Comparison of ENCODE assay signal across 29 cellular contexts in the genomic region with DNA sequence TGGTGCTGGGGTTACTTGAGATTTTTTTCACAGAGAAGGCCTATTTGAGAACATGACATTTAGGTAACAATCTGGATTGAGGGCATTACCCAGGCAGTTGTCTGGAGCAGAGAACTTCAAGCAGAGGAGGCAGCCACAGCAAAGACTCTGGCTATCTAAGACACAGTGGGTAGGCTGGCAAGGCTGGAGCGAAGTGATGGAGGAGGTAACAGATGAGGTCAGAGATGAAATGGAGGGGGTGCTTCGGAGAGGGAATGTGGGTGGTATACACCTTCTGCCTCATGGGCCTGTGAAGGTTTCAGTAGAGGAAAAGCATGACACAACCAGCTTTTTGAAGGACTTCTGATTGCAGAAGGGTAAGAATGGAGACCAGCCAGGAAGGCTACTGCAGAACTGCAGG.
DNase-seq lines count a peak whose midpoint lies in the region; TF ChIP-seq lines count a peak whose summit lies in the region.
"Had no signal": no experiment of that assay in that cellular context is flagged by ENCODE, and none has a peak within 500 bp of the region (broad histone marks: within the 10 kb centered on the region; RNA-seq: fewer than 3 reads in every experiment).

No MANE protein-coding gene starts in this region.

- 96% methylated on average over 2 of the region's 2 CpGs for WGBS in esophagus muscularis mucosa

- H3K27ac ChIP-seq in HEK293 (ENCODE audit: extremely low read depth, low read depth, low read length) (no peak overlapping the region), esophagus muscularis mucosa (replicated peaks in 1 of 4) (no peak overlapping the region), OCI-LY7 (ENCODE audit: low read depth, low read length, poor library complexity, severe bottlenecking) (no peak overlapping the region)
- H3K27ac ChIP-seq: 22Rv1; A549; BLaER1; BLaER1 treated with 17β-estradiol and CSF1 and Interleukin-3, amounts not matched to agents 10 nM and 100 nM; C4-2B had no signal

- no peaks in the 10 kb centered on the region for H4K20me1 ChIP-seq in OCI-LY7 (ENCODE audit: insufficient read depth, low read length)
- H4K20me1 ChIP-seq: BLaER1; BLaER1 treated with 17β-estradiol and CSF1 and Interleukin-3, amounts not matched to agents 10 nM and 100 nM had no signal

- CTCF ChIA-PET in HEK293 (lab: Yijun Ruan, JAX) (no interaction called here), OCI-LY7 (lab: Charles Lee; ENCODE audit: unreplicated experiment) (no interaction called here)

- H3K27me3 ChIP-seq in esophagus muscularis mucosa: peaks cover 0 to 29% (median 1%) of the 10 kb centered on the region in 4 donors

- POLR2A ChIA-PET in HEK293 (lab: Yijun Ruan, JAX): no interaction called here
- POLR2A ChIA-PET in OCI-LY7 (lab: Charles Lee): no interaction called here

- BruUV-seq in OCI-LY7 (replicated peaks; lab: Mats Ljungman, UMichigan): no TSS peak

- H3K4me2 ChIP-seq in OCI-LY7 (ENCODE audit: low read length): no peak overlapping the region
- H3K4me2 ChIP-seq: A549; BLaER1; BLaER1 treated with 17β-estradiol and CSF1 and Interleukin-3, amounts not matched to agents 10 nM and 100 nM had no signal

- no peak for TF ChIP-seq POLR2A in esophagus muscularis mucosa (IDR thresholded peaks at IDR 0.05; ENCODE audit: low read depth)

- no peak overlapping the region for H2AFZ ChIP-seq in OCI-LY7 (ENCODE audit: low read length)

- no peaks in the 10 kb centered on the region for H3K9me2 ChIP-seq in OCI-LY7 (ENCODE audit: insufficient read depth, low read length)

- DNase-seq in esophagus muscularis mucosa (ENCODE audit: extremely low spot score): peak; percentile 39
- DNase-seq in stimulated activated CD4-positive, alpha-beta T cell treated with anti-CD3 and anti-CD28 coated beads, Interleukin-12 subunit alpha, Interleukin-12 subunit beta, amount 100 ng/mL, for 4 hours: no peak
- DNase-seq in OCI-LY7 (ENCODE audit: low spot score): no peak
- DNase-seq: 8988T; ACHN; AML-193; BE2C; C1 segment of cervical spinal cord; Caco-2; Calu3; CD4-positive, alpha-beta memory T cell; CD4-positive, alpha-beta T cell; CD4-positive, CD25-positive, alpha-beta regulatory T cell; CD8-positive, alpha-beta memory T cell; CD8-positive, alpha-beta T cell; COR-L47; DMS 273 treated with DMSO at 0.1 percent for 48 hours; DMS153; DMS53; DMS79; DMS79 treated with DMSO at 0.1 percent for 48 hours; DND-41; EL had no signal

- TF ChIP-seq EP300 in esophagus muscularis mucosa (IDR thresholded peaks at IDR 0.05): no peak

- TF ChIP-seq CTCF in HEK293 (tag by site-specific recombination; IDR thresholded peaks at IDR 0.05): no peak
- TF ChIP-seq CTCF in esophagus muscularis mucosa (IDR thresholded peaks at IDR 0.05): no peak
- no peak for TF ChIP-seq CTCF in OCI-LY7 (conservative IDR thresholded peaks at IDR 0.05; ENCODE audit: low read length)

- H3K4me1 ChIP-seq in HEK293 (ENCODE audit: control insufficient read depth, insufficient read depth, low read length) (no peaks in the 10 kb centered on the region), esophagus muscularis mucosa (peaks cover 3 to 8% (median 7%) of the 10 kb centered on the region in 4 donors), OCI-LY7 (ENCODE audit: insufficient read depth, low read length, poor library complexity, severe bottlenecking) (no peaks in the 10 kb centered on the region)
- H3K4me1 ChIP-seq: A549; BE2C; BLaER1; BLaER1 treated with 17β-estradiol and CSF1 and Interleukin-3, amounts not matched to agents 10 nM and 100 nM; Caco-2 had no signal

- no peaks in the 10 kb centered on the region for H3K79me2 ChIP-seq in OCI-LY7 (ENCODE audit: insufficient read depth, low read depth, low read length)

- H3K36me3 ChIP-seq in HEK293 (ENCODE audit: control insufficient read depth in 2 of 2, insufficient read depth in 1 of 2, low read length in 2 of 2) (no peaks in the 10 kb centered on the region), esophagus muscularis mucosa (no peaks in the 10 kb centered on the region), OCI-LY7 (ENCODE audit: insufficient read depth, low read length) (no peaks in the 10 kb centered on the region)
- H3K36me3 ChIP-seq: BE2C; BLaER1; BLaER1 treated with 17β-estradiol and CSF1 and Interleukin-3, amounts not matched to agents 10 nM and 100 nM had no signal

- H3K4me3 ChIP-seq in HEK293 (ENCODE audit: low read depth, low read length) (no peak overlapping the region), esophagus muscularis mucosa (no peak overlapping the region), OCI-LY7 (ENCODE audit: low read depth, low read length, poor library complexity, severe bottlenecking) (no peak overlapping the region)
- H3K4me3 ChIP-seq: A549; BLaER1; BLaER1 treated with 17β-estradiol and CSF1 and Interleukin-3, amounts not matched to agents 10 nM and 100 nM had no signal

- H3K9me3 ChIP-seq in HEK293 (ENCODE audit: control insufficient read depth, insufficient read depth, low read depth, low read length): no peaks in the 10 kb centered on the region
- no peaks in the 10 kb centered on the region for H3K9me3 ChIP-seq in esophagus muscularis mucosa
- no peaks in the 10 kb centered on the region for H3K9me3 ChIP-seq in OCI-LY7 (ENCODE audit: low read length)
- H3K9me3 ChIP-seq: A549, BE2C, Caco-2 had no signal

- intact Hi-C loops in esophagus muscularis mucosa (cut with DNase I) (no loop called here), OCI-LY7 (cut with micrococcal nuclease; ENCODE audit: unreplicated experiment) (no loop called here)

TF ChIP-seq in HEK293, 187 proteins besides CTCF, POLR2A, EP300 and RAD21:
- TF ChIP-seq ZBTB11 (tag by site-specific recombination; conservative IDR thresholded peaks at IDR 0.05; ENCODE audit: low read depth): no peak
- TF ChIP-seq SP7 (tag by site-specific recombination; IDR thresholded peaks at IDR 0.05): no peak
- peak; percentile 57 for TF ChIP-seq EGR2 (tag by site-specific recombination; IDR thresholded peaks at IDR 0.05; ENCODE audit: low read depth)
- no peak for TF ChIP-seq ZNF558 (tag by site-specific recombination; IDR thresholded peaks at IDR 0.05)
- TF ChIP-seq ZXDB (tag by site-specific recombination; IDR thresholded peaks at IDR 0.05): no peak
- TF ChIP-seq ZNF155 (tag by site-specific recombination; IDR thresholded peaks at IDR 0.05): no peak
- no peak for TF ChIP-seq ZNF239 (tag by site-specific recombination; IDR thresholded peaks at IDR 0.05)
- peak; percentile 55 for TF ChIP-seq ZFHX2 (tag by site-specific recombination; conservative IDR thresholded peaks at IDR 0.05)
TF ChIP-seq in HEK293: peak in this region for 2.
